8 cellular contexts compared by ENCODE assay signal in the genomic region with DNA sequence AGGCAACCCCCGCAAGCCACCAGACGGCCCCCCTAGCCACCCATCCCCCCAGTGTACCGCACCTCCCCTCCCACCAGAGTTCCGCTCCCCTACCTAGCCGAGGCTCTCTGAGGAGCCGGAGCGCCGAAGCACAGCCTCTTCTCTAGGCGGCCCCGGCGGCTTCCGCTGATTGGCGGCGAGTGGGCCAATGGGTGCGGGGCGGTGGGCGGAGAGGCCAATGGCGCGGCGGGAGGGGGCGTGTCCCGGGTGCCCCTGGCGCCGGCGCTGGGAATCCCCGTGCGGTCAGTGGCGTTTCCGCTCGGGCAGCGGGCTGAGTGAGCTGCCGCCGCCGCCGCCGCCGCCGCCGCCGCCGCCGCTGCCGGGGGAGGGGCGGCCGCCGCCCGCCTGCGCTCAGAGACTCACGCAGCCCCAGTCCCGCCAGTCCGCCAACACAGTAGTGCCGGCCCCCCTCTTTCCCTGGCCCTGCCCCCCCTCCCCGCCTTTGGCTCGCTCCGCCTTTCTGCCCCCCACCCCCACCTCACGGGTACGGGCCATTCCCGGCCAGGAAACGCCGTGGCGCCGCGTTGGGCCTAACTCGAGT. TPM values are rescaled to one million over a fixed set of nuclear protein-coding genes. Genes with fewer than 3 reads are reported as not detected.
DNase-seq lines count a peak whose midpoint lies in the region; ATAC-seq and TF ChIP-seq lines count a peak whose summit lies in the region.

A gene with protein sequence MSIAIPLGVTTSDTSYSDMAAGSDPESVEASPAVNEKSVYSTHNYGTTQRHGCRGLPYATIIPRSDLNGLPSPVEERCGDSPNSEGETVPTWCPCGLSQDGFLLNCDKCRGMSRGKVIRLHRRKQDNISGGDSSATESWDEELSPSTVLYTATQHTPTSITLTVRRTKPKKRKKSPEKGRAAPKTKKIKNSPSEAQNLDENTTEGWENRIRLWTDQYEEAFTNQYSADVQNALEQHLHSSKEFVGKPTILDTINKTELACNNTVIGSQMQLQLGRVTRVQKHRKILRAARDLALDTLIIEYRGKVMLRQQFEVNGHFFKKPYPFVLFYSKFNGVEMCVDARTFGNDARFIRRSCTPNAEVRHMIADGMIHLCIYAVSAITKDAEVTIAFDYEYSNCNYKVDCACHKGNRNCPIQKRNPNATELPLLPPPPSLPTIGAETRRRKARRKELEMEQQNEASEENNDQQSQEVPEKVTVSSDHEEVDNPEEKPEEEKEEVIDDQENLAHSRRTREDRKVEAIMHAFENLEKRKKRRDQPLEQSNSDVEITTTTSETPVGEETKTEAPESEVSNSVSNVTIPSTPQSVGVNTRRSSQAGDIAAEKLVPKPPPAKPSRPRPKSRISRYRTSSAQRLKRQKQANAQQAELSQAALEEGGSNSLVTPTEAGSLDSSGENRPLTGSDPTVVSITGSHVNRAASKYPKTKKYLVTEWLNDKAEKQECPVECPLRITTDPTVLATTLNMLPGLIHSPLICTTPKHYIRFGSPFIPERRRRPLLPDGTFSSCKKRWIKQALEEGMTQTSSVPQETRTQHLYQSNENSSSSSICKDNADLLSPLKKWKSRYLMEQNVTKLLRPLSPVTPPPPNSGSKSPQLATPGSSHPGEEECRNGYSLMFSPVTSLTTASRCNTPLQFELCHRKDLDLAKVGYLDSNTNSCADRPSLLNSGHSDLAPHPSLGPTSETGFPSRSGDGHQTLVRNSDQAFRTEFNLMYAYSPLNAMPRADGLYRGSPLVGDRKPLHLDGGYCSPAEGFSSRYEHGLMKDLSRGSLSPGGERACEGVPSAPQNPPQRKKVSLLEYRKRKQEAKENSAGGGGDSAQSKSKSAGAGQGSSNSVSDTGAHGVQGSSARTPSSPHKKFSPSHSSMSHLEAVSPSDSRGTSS (N-terminal part only) (plus strand): TSS at position 285 of the 580 bp plus-strand sequence. CDS start 31,324 bp downstream, outside the sequence.

- peaks cover 19% of the 10 kb centered on the region for H3K36me3 ChIP-seq in CD4-positive, CD25-positive, alpha-beta regulatory T cell (ENCODE audit: control insufficient read depth, insufficient read depth, low read length)
- peaks cover 0 to 7% (median 2%) of the 10 kb centered on the region in 4 donors for H3K36me3 ChIP-seq in right lobe of liver

- peak; percentile 98 to 99 (median 99) for DNase-seq in CD4-positive, CD25-positive, alpha-beta regulatory T cell
- peak; percentile 79 for DNase-seq in NCI-H82 treated with DMSO at 0.1 percent for 48 hours (lab: John Stamatoyannopoulos, UW; ENCODE audit: unreplicated experiment)
- DNase-seq in activated CD4-positive, alpha-beta memory T cell treated with anti-CD3 and anti-CD28 coated beads, Interleukin-2, amount 10 ng/mL, durations not matched to agents 7 days and 5 days, result peak; percentile 99
- DNase-seq in dorsolateral prefrontal cortex, result peak; percentile 95 to 99 (median 98)
- DNase-seq in right lobe of liver, result peak; percentile 99
- DNase-seq in stimulated activated CD4-positive, alpha-beta T cell treated with anti-CD3 and anti-CD28 coated beads, Interleukin-4, amount 100 ng/mL, for 4 hours, result peak; percentile 99 to 100

- ATAC-seq in CD4-positive, CD25-positive, alpha-beta regulatory T cell (ENCODE audit: low read depth in 2 of 2), result peak; percentile 65 to 68
- peak; percentile 46 for ATAC-seq in GM19438 (IDR thresholded peaks at IDR 0.05; ENCODE audit: low read depth, unreplicated experiment)
- peak; percentile 48 for ATAC-seq in HG03571 (IDR thresholded peaks at IDR 0.05; ENCODE audit: unreplicated experiment)
- ATAC-seq in right lobe of liver, result peak; percentile 71 to 84 (median 78)

- 0% methylated on average over 7 of the region's 64 CpGs for WGBS in right lobe of liver (ENCODE audit: insufficient coverage, low coverage, low lambda C conversion rate, missing lambda C conversion rate)

- peak within 1 kb of the TSS; percentile 96 for H3K27ac ChIP-seq in CD4-positive, CD25-positive, alpha-beta regulatory T cell (ENCODE audit: insufficient read depth, low read length, poor library complexity, severe bottlenecking)
- H3K27ac ChIP-seq in dorsolateral prefrontal cortex, result peak within 1 kb of the TSS; percentile 77 to 100 (median 98)
- peak within 1 kb of the TSS; percentile 91 to 96 (median 94) for H3K27ac ChIP-seq in right lobe of liver

- peaks cover 6% of the 10 kb centered on the region for H3K36me3 Mint-ChIP-seq in CD4-positive, CD25-positive, alpha-beta regulatory T cell
- peaks cover 50% of the 10 kb centered on the region for H3K36me3 Mint-ChIP-seq in activated CD4-positive, alpha-beta memory T cell treated with anti-CD3 and anti-CD28 coated beads, Interleukin-2, amount 10 ng/mL, durations not matched to agents 7 days and 5 days (ENCODE audit: low read depth)

- intact Hi-C loops in dorsolateral prefrontal cortex (cut with DNase I) (loop anchor here (1.0 to 5.0 kb wide), 3 partner anchors 26 to 105 kb away; partner anchors contain the start of gene THUMPD3 (in 2 of the 2)), right lobe of liver (cut with DNase I) (no loop called here)

- peak; percentile 93 for TF ChIP-seq POLR2A in right lobe of liver (IDR thresholded peaks at IDR 0.05)

- H3K27me3 ChIP-seq in CD4-positive, CD25-positive, alpha-beta regulatory T cell (ENCODE audit: control insufficient read depth, insufficient read depth, low read length), result no peaks in the 10 kb centered on the region
- no peaks in the 10 kb centered on the region for H3K27me3 ChIP-seq in dorsolateral prefrontal cortex
- H3K27me3 ChIP-seq in right lobe of liver, result no peaks in the 10 kb centered on the region

- TF ChIP-seq CTCF in dorsolateral prefrontal cortex (IDR thresholded peaks at IDR 0.05 in 54 of 56, conservative IDR thresholded peaks at IDR 0.05 in 2 of 56; ENCODE audit: low read depth in 1 of 56, partially characterized antibody in 56 of 56) (peak in 2 of 56 donors; percentile 11 to 14), right lobe of liver (IDR thresholded peaks at IDR 0.05) (no peak)

- H3K4me1 Mint-ChIP-seq in CD4-positive, CD25-positive, alpha-beta regulatory T cell, result peaks cover 47 to 79% (median 67%) of the 10 kb centered on the region in 4 donors
- H3K4me1 Mint-ChIP-seq in activated CD4-positive, alpha-beta memory T cell treated with anti-CD3 and anti-CD28 coated beads, Interleukin-2, amount 10 ng/mL, durations not matched to agents 7 days and 5 days, result peaks cover 66% of the 10 kb centered on the region

- POLR2A ChIA-PET in activated CD4-positive, alpha-beta memory T cell treated with anti-CD3 and anti-CD28 coated beads, Interleukin-2, amount 10 ng/mL, durations not matched to agents 7 days and 5 days (lab: Charles Lee), result interaction anchor here (0.8 to 10.7 kb wide), 29 partner anchors 7 to 923 kb away, joined by 3 to 257 read pairs (median 11); partner anchors contain the start of genes ARPC4, BRPF1, MTMR14 and RAD18

- peak within 1 kb of the TSS; percentile 97 for H3K4me3 ChIP-seq in CD4-positive, CD25-positive, alpha-beta regulatory T cell (ENCODE audit: low read depth, low read length)
- H3K4me3 ChIP-seq in dorsolateral prefrontal cortex (peak within 1 kb of the TSS; percentile 58 to 99 (median 90)), right lobe of liver (peak within 1 kb of the TSS; percentile 84 to 87 (median 86))

- peaks cover 81% of the 10 kb centered on the region for H3K4me1 ChIP-seq in CD4-positive, CD25-positive, alpha-beta regulatory T cell (ENCODE audit: control insufficient read depth, insufficient read depth, low read length, poor library complexity, severe bottlenecking)
- peaks cover 2 to 54% (median 28%) of the 10 kb centered on the region in 4 donors for H3K4me1 ChIP-seq in right lobe of liver

- no peaks in the 10 kb centered on the region for H3K9me3 ChIP-seq in CD4-positive, CD25-positive, alpha-beta regulatory T cell (ENCODE audit: control insufficient read depth in 2 of 2, low read length in 2 of 2)
- H3K9me3 ChIP-seq in right lobe of liver, result no peaks in the 10 kb centered on the region

- H3K27me3 Mint-ChIP-seq in CD4-positive, CD25-positive, alpha-beta regulatory T cell, result peaks cover 5% of the 10 kb centered on the region
- no peaks in the 10 kb centered on the region for H3K27me3 Mint-ChIP-seq in activated CD4-positive, alpha-beta memory T cell treated with anti-CD3 and anti-CD28 coated beads, Interleukin-2, amount 10 ng/mL, durations not matched to agents 7 days and 5 days

- H3K27ac Mint-ChIP-seq in CD4-positive, CD25-positive, alpha-beta regulatory T cell, result peak within 1 kb of the TSS; percentile 98 to 99 (median 99)
- peak within 1 kb of the TSS; percentile 99 for H3K27ac Mint-ChIP-seq in activated CD4-positive, alpha-beta memory T cell treated with anti-CD3 and anti-CD28 coated beads, Interleukin-2, amount 10 ng/mL, durations not matched to agents 7 days and 5 days

- peaks cover 0 to 1% (median 0%) of the 10 kb centered on the region in 7 donors for H3K9me3 Mint-ChIP-seq in CD4-positive, CD25-positive, alpha-beta regulatory T cell
- H3K9me3 Mint-ChIP-seq in activated CD4-positive, alpha-beta memory T cell treated with anti-CD3 and anti-CD28 coated beads, Interleukin-2, amount 10 ng/mL, durations not matched to agents 7 days and 5 days, result no peaks in the 10 kb centered on the region

- peak within 1 kb of the TSS; percentile 98 to 100 (median 99) for H3K4me3 Mint-ChIP-seq in CD4-positive, CD25-positive, alpha-beta regulatory T cell
- H3K4me3 Mint-ChIP-seq in activated CD4-positive, alpha-beta memory T cell treated with anti-CD3 and anti-CD28 coated beads, Interleukin-2, amount 10 ng/mL, durations not matched to agents 7 days and 5 days, result peak within 1 kb of the TSS; percentile 100

- CTCF ChIA-PET in activated CD4-positive, alpha-beta memory T cell treated with anti-CD3 and anti-CD28 coated beads, Interleukin-2, amount 10 ng/mL, durations not matched to agents 7 days and 5 days (lab: Charles Lee), result interaction anchor here (4.0 to 4.3 kb wide), 2 partner anchors 34 to 44 kb away, joined by 27 to 30 read pairs; partner anchors contain the start of gene THUMPD3

RNA-seq across cellular contexts. Expression of the gene that starts here (rescaled TPM):
- total RNA-seq in CD4-positive, CD25-positive, alpha-beta regulatory T cell, result 120 TPM
- 10 to 100 TPM; 17.7 to 32.2 (median 24.4) TPM for polyA plus RNA-seq in CD4-positive, CD25-positive, alpha-beta regulatory T cell
- 100 to 1,000 TPM; 110 to 111 TPM for total RNA-seq in activated CD4-positive, alpha-beta memory T cell treated with anti-CD3 and anti-CD28 coated beads, Interleukin-2, amount 10 ng/mL, durations not matched to agents 7 days and 5 days
- 100 to 1,000 TPM; 112 to 213 (median 164) TPM for total RNA-seq in dorsolateral prefrontal cortex
- total RNA-seq in right lobe of liver, result 10 to 100 TPM; 38.7 to 71.4 (median 52.3) TPM

Comparison
In these comparisons a context has a peak if more than half of its experiments do, and no peak if none do; other contexts are left out.
1. Peak in every context shown above with its lines: DNase-seq, ATAC-seq, H3K4me3 ChIP-seq and H3K27ac ChIP-seq.
2. intact Hi-C loops: an anchor here in dorsolateral prefrontal cortex (1.0 to 5.0 kb wide); none called in right lobe of liver.